In the genomic region with DNA sequence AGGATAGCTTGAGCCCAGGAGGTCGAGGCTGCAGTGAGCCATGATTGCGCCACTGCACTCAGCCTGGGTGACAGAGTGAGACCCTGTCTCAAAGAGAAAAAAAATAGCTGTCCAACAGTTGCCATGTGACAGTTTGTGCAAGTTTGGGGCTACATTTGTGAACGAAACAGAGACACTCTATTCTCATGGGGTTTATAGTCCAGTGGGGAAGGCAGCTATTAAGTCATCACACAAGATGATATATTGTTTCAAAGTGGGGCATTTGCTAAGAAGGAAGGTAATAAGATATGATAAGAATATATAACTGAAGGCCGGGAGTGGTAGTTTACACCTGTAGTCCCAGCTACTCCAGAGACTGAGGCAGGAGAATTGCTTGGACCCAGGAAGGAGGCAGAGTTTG, we compare ENCODE assay signal across 7 cellular contexts.
"Had no signal": no experiment of that assay in that cellular context is flagged by ENCODE, and none has a peak within 500 bp of the region (broad histone marks: within the 10 kb centered on the region; RNA-seq: fewer than 3 reads in every experiment).

No MANE protein-coding gene starts in this region.

- H3K4me3 ChIP-seq: GM23338 had no signal

- DNase-seq: H9, HCEC 1CT, HFFc6, IMR-90, KBM-7 had no signal

- H3K27ac ChIP-seq: KMS-11 had no signal

- H3K4me2 ChIP-seq: GM23338, KMS-11 had no signal

- H3K27ac Mint-ChIP-seq: GM23338, H9, HFFc6 had no signal

- H2AFZ ChIP-seq: GM23338 had no signal

- H3K9me3 Mint-ChIP-seq: GM23338, H9, HFFc6 had no signal

- H3K9ac ChIP-seq: KMS-11 had no signal

- H3K4me3 Mint-ChIP-seq: GM23338, H9, HFFc6 had no signal
